Comparison of ENCODE assay signal across 8 cellular contexts in the genomic region with DNA sequence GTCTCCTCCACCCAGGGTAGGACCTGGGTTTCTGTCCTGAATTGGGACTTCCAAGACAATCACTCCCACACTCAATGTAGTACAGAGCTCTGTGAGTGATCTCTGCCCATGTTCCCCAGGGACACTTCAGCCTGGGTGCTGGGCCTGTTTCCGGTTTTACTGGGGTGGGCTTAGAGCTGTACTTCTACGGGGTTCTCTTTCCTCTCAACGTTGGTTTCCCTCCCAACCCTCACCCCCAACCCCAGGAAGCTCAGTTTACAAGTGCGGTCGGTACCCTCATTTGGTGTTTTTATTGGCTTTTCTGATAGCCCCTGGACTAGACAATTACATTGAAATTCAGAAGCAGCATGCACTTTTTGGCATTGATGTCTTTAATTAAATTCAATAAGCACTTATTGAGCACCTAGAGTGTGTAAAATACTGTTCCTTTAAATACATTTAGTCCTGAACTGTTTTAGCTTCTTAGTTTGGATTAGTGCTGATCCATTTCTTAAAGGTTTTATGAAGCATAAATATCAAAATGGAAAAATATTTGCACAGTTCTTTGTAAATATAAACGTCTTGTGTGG. TPM values are rescaled to one million over a fixed set of nuclear protein-coding genes. Genes with fewer than 3 reads are reported as not detected.
DNase-seq lines count a peak whose midpoint lies in the region; TF ChIP-seq lines count a peak whose summit lies in the region.

No MANE protein-coding gene starts in this region.

- H3K27me3 ChIP-seq in Loucy (ENCODE audit: insufficient read depth, low read length, poor library complexity, severe bottlenecking) (no peaks in the 10 kb centered on the region), esophagus muscularis mucosa (no peaks in the 10 kb centered on the region), smooth muscle cell (ENCODE audit: low read depth) (no peaks in the 10 kb centered on the region)

- H3K9me3 ChIP-seq in Loucy (ENCODE audit: insufficient read depth, low read depth, low read length) (no peaks in the 10 kb centered on the region), esophagus muscularis mucosa (no peaks in the 10 kb centered on the region), smooth muscle cell (replicated peaks; ENCODE audit: low read depth) (no peaks in the 10 kb centered on the region)

- peak overlapping the region; percentile 50 for H3K4me2 ChIP-seq in Loucy (ENCODE audit: low read depth, low read length, poor library complexity, severe bottlenecking)
- H3K4me2 ChIP-seq in smooth muscle cell = no peak overlapping the region

- H3K4me3 ChIP-seq in Loucy (ENCODE audit: low read length, poor library complexity, severe bottlenecking) (peak overlapping the region; percentile 40), esophagus muscularis mucosa (peak overlapping the region in 3 of 4 donors; percentile 94 to 99 (median 96)), smooth muscle cell (no peak overlapping the region)

- H3F3A ChIP-seq in Loucy (ENCODE audit: low read depth) = 0 out of 2 replicates have a peak, but pooled peaks cover 6% of the 10 kb centered on the region
- no peaks in the 10 kb centered on the region for H3F3A ChIP-seq in smooth muscle cell (ENCODE audit: low read depth)

- H3K27ac ChIP-seq in esophagus muscularis mucosa (replicated peaks in 1 of 4) (peak overlapping the region; percentile 90 to 96 (median 96)), smooth muscle cell (ENCODE audit: low read depth) (peak overlapping the region; percentile 2)

- DNase-seq in NCI-H1436 (lab: John Stamatoyannopoulos, UW) (peak; percentile 17), NCI-H1436 treated with DMSO at 0.1 percent for 48 hours (lab: John Stamatoyannopoulos, UW) (no peak), esophagus muscularis mucosa (ENCODE audit: extremely low spot score) (no peak), smooth muscle cell (lab: John Stamatoyannopoulos, UW; ENCODE audit: unreplicated experiment) (no peak), HuH-7.5 (ENCODE audit: low spot score) (no peak), kidney glomerular epithelial cell (lab: John Stamatoyannopoulos, UW) (no peak), NCI-H2029 (lab: John Stamatoyannopoulos, UW) (no peak)

- H3K4me1 ChIP-seq in Loucy (ENCODE audit: insufficient read depth, low read length, poor library complexity, severe bottlenecking) (peaks cover 36% of the 10 kb centered on the region), esophagus muscularis mucosa (peaks cover 28 to 42% (median 35%) of the 10 kb centered on the region in 4 donors), smooth muscle cell (ENCODE audit: low read depth) (peaks cover 20% of the 10 kb centered on the region)

- H4K20me1 ChIP-seq in Loucy (ENCODE audit: insufficient read depth, low read length, poor library complexity, severe bottlenecking) (peaks cover 32% of the 10 kb centered on the region), smooth muscle cell (ENCODE audit: low read depth) (peaks cover 30% of the 10 kb centered on the region)

- no peak for TF ChIP-seq POLR2A in esophagus muscularis mucosa (IDR thresholded peaks at IDR 0.05; ENCODE audit: low read depth)

- H3K36me3 ChIP-seq in Loucy (ENCODE audit: insufficient read depth, low read length) (no peaks in the 10 kb centered on the region), esophagus muscularis mucosa (no peaks in the 10 kb centered on the region), smooth muscle cell (ENCODE audit: low read depth) (no peaks in the 10 kb centered on the region)

- peaks cover 33% of the 10 kb centered on the region for H3K79me2 ChIP-seq in Loucy (ENCODE audit: insufficient read depth, low read length)
- peaks cover 36% of the 10 kb centered on the region for H3K79me2 ChIP-seq in smooth muscle cell (ENCODE audit: low read depth)

- intact Hi-C loops in esophagus muscularis mucosa (cut with DNase I) = loop anchor here (5.0 kb wide), 2 partner anchors 94 to 231 kb away; no protein-coding TSS in a partner anchor

- no peak for TF ChIP-seq EP300 in esophagus muscularis mucosa (IDR thresholded peaks at IDR 0.05)

- WGBS in esophagus muscularis mucosa = 44% methylated on average over 6 of the region's 6 CpGs
- 62% methylated on average over 6 of the region's 6 CpGs for WGBS in smooth muscle cell (ENCODE audit: low lambda C conversion rate)

- H3K9ac ChIP-seq in Loucy (ENCODE audit: low read depth, low read length, poor library complexity, severe bottlenecking) = peak overlapping the region; percentile 75
- H3K9ac ChIP-seq in smooth muscle cell (ENCODE audit: low read depth) = no peak overlapping the region

- TF ChIP-seq CTCF in Loucy (conservative IDR thresholded peaks at IDR 0.05; ENCODE audit: low read length) (no peak), esophagus muscularis mucosa (IDR thresholded peaks at IDR 0.05) (no peak), smooth muscle cell (IDR thresholded peaks at IDR 0.05; ENCODE audit: borderline replicate concordance, insufficient read depth, poor library complexity, severe bottlenecking) (no peak)

- H2AFZ ChIP-seq in Loucy (ENCODE audit: low read length) (peak overlapping the region; percentile 71), smooth muscle cell (ENCODE audit: low read depth) (peak overlapping the region; percentile 23)

- H3K9me2 ChIP-seq in Loucy (replicated peaks; ENCODE audit: low read depth, low read length) = no peaks in the 10 kb centered on the region

RNA-seq across cellular contexts. Expression of a gene that starts 0.5 kb away (rescaled TPM):
- total RNA-seq in esophagus muscularis mucosa (10 to 100 TPM; 15.8 to 26.7 (median 22.8) TPM), smooth muscle cell (27.6 and 33.8 TPM in 2 replicates)
- 9.3 and 9.5 TPM in 2 replicates for polyA plus RNA-seq in smooth muscle cell
